Comparison of ENCODE assay signal across 27 cellular contexts in the genomic region with DNA sequence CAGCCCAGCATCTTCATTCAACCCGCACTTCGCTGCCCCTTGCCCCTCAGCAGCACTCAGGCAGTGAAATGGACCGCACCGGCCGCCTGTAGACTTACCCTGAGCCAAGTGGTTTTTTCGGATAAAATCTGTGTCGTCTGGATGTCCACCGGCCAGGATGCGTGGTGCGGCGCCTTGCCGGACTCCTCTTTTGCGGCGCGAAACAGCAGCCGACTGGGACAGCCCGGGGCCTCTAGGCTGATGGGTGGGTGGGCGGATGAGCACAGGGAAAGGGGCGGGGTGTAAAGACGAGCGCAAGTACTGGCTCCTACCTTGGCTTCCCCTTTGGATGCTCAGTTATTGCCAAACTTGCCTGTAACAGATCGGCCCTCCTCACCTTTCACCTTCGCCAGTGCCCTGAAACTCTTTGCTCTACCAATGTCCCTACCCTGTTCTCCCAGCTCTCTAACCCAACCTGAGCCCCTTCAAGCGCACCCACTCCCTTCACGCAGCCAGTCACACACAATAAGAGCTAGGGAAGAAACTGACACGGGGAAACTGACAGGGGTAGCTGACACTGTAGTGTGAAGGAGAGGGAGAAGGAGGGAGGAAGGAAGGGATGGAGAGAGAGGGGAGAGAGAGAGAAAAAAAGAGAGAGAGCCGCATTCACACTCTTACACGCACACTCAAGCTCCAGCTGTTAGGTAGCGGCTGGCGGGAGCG. TPM values are rescaled to one million over a fixed set of nuclear protein-coding genes. Genes with fewer than 3 reads are reported as not detected.
DNase-seq lines count a peak whose midpoint lies in the region; ATAC-seq and TF ChIP-seq lines count a peak whose summit lies in the region.
"Had no signal": no experiment of that assay in that cellular context is flagged by ENCODE, and none has a peak within 500 bp of the region (broad histone marks: within the 10 kb centered on the region; RNA-seq: fewer than 3 reads in every experiment).

No MANE protein-coding gene starts in this region.

- POLR2A ChIA-PET in IMR-90 (lab: Charles Lee; ENCODE audit: unreplicated experiment) = no interaction called here

- no peak overlapping the region for H3K14ac ChIP-seq in IMR-90 (replicated peaks; ENCODE audit: low read depth, low read length)

- no peaks in the 10 kb centered on the region for H3K9me1 ChIP-seq in IMR-90 (ENCODE audit: insufficient read depth, low read length)

- no peak overlapping the region for H3K18ac ChIP-seq in IMR-90 (ENCODE audit: low read depth, low read length)

- H3K27ac Mint-ChIP-seq in glutamatergic neuron (ENCODE audit: unreplicated experiment) (no peak overlapping the region), nephron (no peak overlapping the region)
- H3K27ac Mint-ChIP-seq: activated CD4-positive, alpha-beta memory T cell treated with anti-CD3 and anti-CD28 coated beads, Interleukin-2, amount 10 ng/mL, durations not matched to agents 7 days and 5 days; activated naive CD8-positive, alpha-beta T cell; activated T-cell treated with anti-CD3 and anti-CD28 coated beads, Interleukin-2, amount 50 U/mL, for 24 hours; CD4-positive, CD25-positive, alpha-beta regulatory T cell; T-helper 17 cell had no signal

- peaks cover 1% of the 10 kb centered on the region for H3K4me1 Mint-ChIP-seq in glutamatergic neuron (ENCODE audit: low read depth, unreplicated experiment)
- peaks cover 19% of the 10 kb centered on the region for H3K4me1 Mint-ChIP-seq in nephron
- H3K4me1 Mint-ChIP-seq: activated CD4-positive, alpha-beta memory T cell treated with anti-CD3 and anti-CD28 coated beads, Interleukin-2, amount 10 ng/mL, durations not matched to agents 7 days and 5 days; CD4-positive, CD25-positive, alpha-beta regulatory T cell; T-helper 17 cell had no signal

- H3K27ac ChIP-seq in IMR-90 (ENCODE audit: insufficient read depth, low read length) (no peak overlapping the region), Karpas-422 (ENCODE audit: low read length) (no peak overlapping the region)
- H3K27ac ChIP-seq: esophagus muscularis mucosa, VCaP had no signal

- whole genome bisulfite sequencing in IMR-90 (ENCODE audit: extremely low coverage in 2 of 2, insufficient read length in 1 of 2), 2 experiments = 41% methylated on average over 11 of the region's 31 CpGs; no CpG with 5 or more reads in 1 of the 2 experiments

- H2BK120ac ChIP-seq in IMR-90 (ENCODE audit: low read depth, low read length) = no peak overlapping the region

- no TSS peak for BruUV-seq in IMR-90 (replicated peaks; lab: Mats Ljungman, UMichigan)

- no peak overlapping the region for H2AK5ac ChIP-seq in IMR-90 (ENCODE audit: low read depth, low read length)

- TF ChIP-seq POLR2A in IMR-90 (IDR thresholded peaks at IDR 0.05; ENCODE audit: low read depth, low read length) = no peak

- CTCF ChIA-PET in IMR-90 (lab: Yijun Ruan, JAX) = no interaction called here

- H3K4me3 ChIP-seq in IMR-90 (ENCODE audit: insufficient read depth, low read depth, low read length) (no peak overlapping the region; the same call in 1 of the 2 replicates), Karpas-422 (ENCODE audit: low read length) (no peak overlapping the region)

- H2BK20ac ChIP-seq in IMR-90 (ENCODE audit: low read depth, low read length) = no peak overlapping the region

- H3K4me2 ChIP-seq in IMR-90 (ENCODE audit: low read depth, low read length) = peak overlapping the region; percentile 74; the same call in 1 of the 2 replicates
- H3K4me2 ChIP-seq in Karpas-422 (ENCODE audit: low read depth, low read length, poor library complexity, severe bottlenecking) = no peak overlapping the region

- peaks cover 26% of the 10 kb centered on the region for H3K27me3 ChIP-seq in IMR-90 (ENCODE audit: control insufficient read depth, insufficient read depth, low read length)
- no peaks in the 10 kb centered on the region for H3K27me3 ChIP-seq in Karpas-422 (ENCODE audit: low read length)

- no peaks in the 10 kb centered on the region for H3K36me3 Mint-ChIP-seq in glutamatergic neuron (ENCODE audit: unreplicated experiment)
- H3K36me3 Mint-ChIP-seq in nephron (ENCODE audit: low read depth) = no peaks in the 10 kb centered on the region
- H3K36me3 Mint-ChIP-seq: activated naive CD8-positive, alpha-beta T cell; CD4-positive, CD25-positive, alpha-beta regulatory T cell had no signal

- no peaks in the 10 kb centered on the region for H3K9me3 Mint-ChIP-seq in glutamatergic neuron (ENCODE audit: unreplicated experiment)
- no peaks in the 10 kb centered on the region for H3K9me3 Mint-ChIP-seq in nephron
- H3K9me3 Mint-ChIP-seq: activated CD4-positive, alpha-beta memory T cell treated with anti-CD3 and anti-CD28 coated beads, Interleukin-2, amount 10 ng/mL, durations not matched to agents 7 days and 5 days; activated T-cell treated with anti-CD3 and anti-CD28 coated beads, Interleukin-2, amount 50 U/mL, for 24 hours had no signal

- H2AFZ ChIP-seq in IMR-90 (replicated peaks; ENCODE audit: low read length, poor library complexity) (no peak overlapping the region), Karpas-422 (ENCODE audit: low read length) (no peak overlapping the region)

- no peak overlapping the region for H4K91ac ChIP-seq in IMR-90 (ENCODE audit: insufficient read depth, low read depth, low read length)

- no peaks in the 10 kb centered on the region for H4K20me1 ChIP-seq in IMR-90 (ENCODE audit: insufficient read depth, low read length)
- H4K20me1 ChIP-seq in Karpas-422 (ENCODE audit: insufficient read depth, low read depth, low read length) = no peaks in the 10 kb centered on the region

- peak; percentile 28 for DNase-seq in DMS79 (lab: John Stamatoyannopoulos, UW)
- no peak for DNase-seq in IMR-90
- peak; percentile 28 for DNase-seq in glutamatergic neuron
- no peak for DNase-seq in activated effector memory CD4-positive, alpha-beta T cell treated with anti-CD3 and anti-CD28 coated beads, Interleukin-2, amount 50 U/mL, for 16 hours
- DNase-seq in NCI-H510A treated with DMSO at 0.1 percent for 48 hours (lab: John Stamatoyannopoulos, UW) = no peak
- DNase-seq in activated T-cell treated with anti-CD3 and anti-CD28 coated beads for 4 hours = no peak
- DNase-seq in Karpas-422 = no peak
- DNase-seq: activated CD4-positive, alpha-beta memory T cell treated with anti-CD3 and anti-CD28 coated beads, Interleukin-2, amount 10 ng/mL, durations not matched to agents 7 days and 5 days; activated T-cell treated with anti-CD3 and anti-CD28 coated beads, Interleukin-2, amount 50 U/mL, for 24 hours; CD4-positive, CD25-positive, alpha-beta regulatory T cell; DMS153; kidney glomerular epithelial cell; NCI-H2029 treated with DMSO at 0.1 percent for 48 hours; NCI-H510A; SHP77; stimulated activated CD4-positive, alpha-beta T cell treated with anti-CD3 and anti-CD28 coated beads, Interleukin-2, amount 100 ng/mL, for 24 hours; T-helper 17 cell had no signal

- H3K79me1 ChIP-seq in IMR-90 (ENCODE audit: low read depth in 1 of 2, low read length in 2 of 2) = no peaks in the 10 kb centered on the region

- H3K23ac ChIP-seq in IMR-90 (ENCODE audit: low read depth, low read length) = no peak overlapping the region

- H3K27me3 Mint-ChIP-seq in glutamatergic neuron (ENCODE audit: unreplicated experiment) (peaks cover 4% of the 10 kb centered on the region), nephron (ENCODE audit: low read depth) (peaks cover 84% of the 10 kb centered on the region)

- H3K36me3 ChIP-seq in IMR-90 (ENCODE audit: control insufficient read depth, insufficient read depth, low read length) (no peaks in the 10 kb centered on the region), Karpas-422 (ENCODE audit: insufficient read depth, low read length) (no peaks in the 10 kb centered on the region)
- H3K36me3 ChIP-seq: esophagus muscularis mucosa had no signal

- H3K9me3 ChIP-seq in IMR-90 (ENCODE audit: control insufficient read depth, insufficient read depth, low read length) = no peaks in the 10 kb centered on the region
- H3K9me3 ChIP-seq in Karpas-422 (ENCODE audit: low read length) = no peaks in the 10 kb centered on the region
- H3K9me3 ChIP-seq: esophagus muscularis mucosa had no signal

- H2AK9ac ChIP-seq in IMR-90 (replicated peaks; ENCODE audit: low read depth, low read length, poor library complexity) = no peak overlapping the region

- no peak overlapping the region for H2BK5ac ChIP-seq in IMR-90 (ENCODE audit: low read depth, low read length, poor library complexity, severe bottlenecking)

- no peak overlapping the region for H4K5ac ChIP-seq in IMR-90 (ENCODE audit: low read depth, low read length)

- no peak overlapping the region for H3K56ac ChIP-seq in IMR-90 (ENCODE audit: extremely low read depth, insufficient read depth, low read length)

- 0 out of 2 replicates have a peak overlapping the region, but pooled peaks have one; percentile 2 for H3K4ac ChIP-seq in IMR-90 (ENCODE audit: low read depth, low read length)

- dilution Hi-C loops in IMR-90 (cut with HindIII; ENCODE audit: low sequenced_read_pairs, unreplicated experiment) = no loop called here

- no peak overlapping the region for H4K8ac ChIP-seq in IMR-90 (ENCODE audit: low read depth in 2 of 2, low read length in 2 of 2)

- intact Hi-C loops in IMR-90 (cut with micrococcal nuclease) = no loop called here

- TF ChIP-seq CTCF in IMR-90 (conservative IDR thresholded peaks at IDR 0.05; ENCODE audit: low read depth, low read length) = no peak
- TF ChIP-seq CTCF in glutamatergic neuron (IDR thresholded peaks at IDR 0.05; ENCODE audit: partially characterized antibody, unreplicated experiment) = no peak
- TF ChIP-seq CTCF in nephron (IDR thresholded peaks at IDR 0.05; ENCODE audit: unreplicated experiment in 3 of 3) = no peak

- H3K79me2 ChIP-seq in Karpas-422 (ENCODE audit: low read length) = no peaks in the 10 kb centered on the region

- H3K9ac ChIP-seq in IMR-90 (ENCODE audit: low read depth, low read length) (no peak overlapping the region), Karpas-422 (ENCODE audit: low read length) (no peak overlapping the region)

- in situ Hi-C loops in IMR-90 (cut with MboI; ENCODE audit: low sequenced_read_pairs) = no loop called here

- peak overlapping the region; percentile 88 for H3K4me3 Mint-ChIP-seq in glutamatergic neuron (ENCODE audit: unreplicated experiment)
- H3K4me3 Mint-ChIP-seq in nephron = peak overlapping the region; percentile 84 to 90 (median 87)
- H3K4me3 Mint-ChIP-seq: activated CD4-positive, alpha-beta memory T cell treated with anti-CD3 and anti-CD28 coated beads, Interleukin-2, amount 10 ng/mL, durations not matched to agents 7 days and 5 days; activated naive CD8-positive, alpha-beta T cell; activated T-cell treated with anti-CD3 and anti-CD28 coated beads, Interleukin-2, amount 50 U/mL, for 24 hours; CD4-positive, CD25-positive, alpha-beta regulatory T cell; T-helper 17 cell had no signal

- TF ChIP-seq RAD21 in IMR-90 (IDR thresholded peaks at IDR 0.05; ENCODE audit: low read length) = no peak

- no peak overlapping the region for H2BK15ac ChIP-seq in IMR-90 (ENCODE audit: low read depth, low read length)

- H3K4me1 ChIP-seq in IMR-90 (ENCODE audit: control insufficient read depth, insufficient read depth, low read length) (peaks cover 2% of the 10 kb centered on the region; the same call in 1 of the 2 replicates), Karpas-422 (ENCODE audit: low read length) (no peaks in the 10 kb centered on the region)

- peak; percentile 21 for ATAC-seq in IMR-90 (ENCODE audit: low read depth)
- ATAC-seq: T-helper 17 cell had no signal

- no peaks in the 10 kb centered on the region for H3K9me2 ChIP-seq in Karpas-422 (replicated peaks; ENCODE audit: insufficient read depth, low read length)

RNA-seq across cellular contexts. Expression of a gene that starts 0.6 kb away (rescaled TPM):
- total RNA-seq in IMR-90 (2012; rRNA removed) = 0.83 and 0.90 TPM in 2 replicates
- polyA plus RNA-seq in IMR-90 (2012; rRNA removed) = 0.36 and 0.39 TPM in 2 replicates
- polyA plus RNA-seq in IMR-90 (2012; cell fraction: cytosol; rRNA removed) = 0.11 and 0.13 TPM in 2 replicates
- polyA plus RNA-seq in IMR-90 (2012; cell fraction: nucleus; rRNA removed; ENCODE audit: low replicate concordance) = 0.11 and 0.23 TPM in 2 replicates
- not detected for total RNA-seq in glutamatergic neuron (ENCODE audit: unreplicated experiment)
- not detected in 2 replicates for total RNA-seq in Karpas-422 (2014; rRNA removed; shearing (Covaris generic); ENCODE audit: low replicate concordance)
- total RNA-seq: activated CD4-positive, alpha-beta memory T cell treated with anti-CD3 and anti-CD28 coated beads, Interleukin-2, amount 10 ng/mL, durations not matched to agents 7 days and 5 days; CD4-positive, CD25-positive, alpha-beta regulatory T cell; dermis microvascular lymphatic vessel endothelial cell; glomerular endothelial cell; mesenteric fat pad; OCI-LY7; T-helper 17 cell; ureter had no signal

RNA-seq across cellular contexts. Expression of a gene that starts 0.9 kb away (rescaled TPM):
- total RNA-seq in IMR-90 (2012; rRNA removed) (under 0.01 TPM in 1 of 2 replicates, not detected in the other), glutamatergic neuron (ENCODE audit: unreplicated experiment) (not detected)
- 0.04 and 0.10 TPM in 2 replicates for polyA plus RNA-seq in IMR-90 (2012; rRNA removed)
- 0.02 TPM in 1 of 2 replicates, not detected in the other for polyA plus RNA-seq in IMR-90 (2012; cell fraction: cytosol; rRNA removed)
- polyA plus RNA-seq in IMR-90 (2012; cell fraction: nucleus; rRNA removed; ENCODE audit: low replicate concordance) = 0.02 and 0.03 TPM in 2 replicates
- total RNA-seq in Karpas-422 (2014; rRNA removed; shearing (Covaris generic); ENCODE audit: low replicate concordance) = not detected in 2 replicates
- total RNA-seq: activated CD4-positive, alpha-beta memory T cell treated with anti-CD3 and anti-CD28 coated beads, Interleukin-2, amount 10 ng/mL, durations not matched to agents 7 days and 5 days; CD4-positive, CD25-positive, alpha-beta regulatory T cell; dermis microvascular lymphatic vessel endothelial cell; esophagus muscularis mucosa; glomerular endothelial cell; mesenteric fat pad; OCI-LY7; T-helper 17 cell; ureter had no signal
- polyA plus RNA-seq: AG04450; CD4-positive, CD25-positive, alpha-beta regulatory T cell had no signal

Comparison
In these comparisons a context has a peak if more than half of its experiments do, and no peak if none do; other contexts are left out.
1. DNase-seq: peak in DMS79 (single experiment) and glutamatergic neuron (single experiment); none in IMR-90 (single experiment), activated effector memory CD4-positive, alpha-beta T cell treated with anti-CD3 and anti-CD28 coated beads, Interleukin-2, amount 50 U/mL, for 16 hours (single experiment), NCI-H510A treated with DMSO at 0.1 percent for 48 hours (single experiment), activated T-cell treated with anti-CD3 and anti-CD28 coated beads for 4 hours (single experiment) and Karpas-422 (single experiment).